In genomic region chr15:32659340-32659831, GRCh38 we compare ENCODE assay signal across 11 cellular contexts. TPM values are rescaled to one million over a fixed set of nuclear protein-coding genes. Genes with fewer than 3 reads are reported as not detected.
DNase-seq lines count a peak whose midpoint lies in the region; ATAC-seq, FAIRE-seq and TF ChIP-seq lines count a peak whose summit lies in the region.
"Had no signal": no experiment of that assay in that cellular context is flagged by ENCODE, and none has a peak within 500 bp of the region (broad histone marks: within the 10 kb centered on the region; RNA-seq: fewer than 3 reads in every experiment).

No MANE protein-coding gene starts in this region.

- H4K20me1 ChIP-seq in HepG2 (ENCODE audit: insufficient read depth, low read length), result no peaks in the 10 kb centered on the region

- H3K9ac ChIP-seq in HepG2 (ENCODE audit: insufficient read depth, low read depth, low read length), result no peak overlapping the region

- no TSS peak for BruUV-seq in HepG2 (replicated peaks; lab: Mats Ljungman, UMichigan)

- H3K27me3 ChIP-seq in body of pancreas (no peaks in the 10 kb centered on the region), HepG2 (ENCODE audit: control insufficient read depth in 1 of 2, insufficient read depth in 2 of 2, low read length in 2 of 2) (no peaks in the 10 kb centered on the region)

- no peaks in the 10 kb centered on the region for H3K79me2 ChIP-seq in HepG2 (ENCODE audit: insufficient read depth, low read length)

- TF ChIP-seq EP300 in HepG2 (IDR thresholded peaks at IDR 0.05; ENCODE audit: low read depth in 2 of 2, low read length in 2 of 2) (no peak), HepG2 (CRISPR knock-in tag; IDR thresholded peaks at IDR 0.05; ENCODE audit: borderline replicate concordance) (no peak)

- FAIRE-seq in HepG2 (lab: Jason Lieb, UNC), result no peak

- POLR2A ChIA-PET in HepG2 (lab: Yijun Ruan, JAX), result no interaction called here

- H3K4me3 ChIP-seq in body of pancreas (no peak overlapping the region), HepG2 (replicated peaks in 1 of 3; ENCODE audit: insufficient read depth in 1 of 3, low read depth in 2 of 3, low read length in 3 of 3) (no peak overlapping the region)

- H3K36me3 ChIP-seq in body of pancreas (replicated peaks in 1 of 2; ENCODE audit: insufficient read depth in 1 of 2, low read depth in 2 of 2) (no peaks in the 10 kb centered on the region), HepG2 (replicated peaks in 1 of 2; ENCODE audit: control insufficient read depth in 1 of 2, insufficient read depth in 2 of 2, low read length in 2 of 2) (no peaks in the 10 kb centered on the region)

- TF ChIP-seq RAD21 in HepG2 (CRISPR knock-in tag; IDR thresholded peaks at IDR 0.05), result no peak

- WGBS in body of pancreas, 2 donors, result 26 to 42% methylated on average over 5 of the region's 5 CpGs
- WGBS in HepG2 (ENCODE audit: low lambda C conversion rate), result 36% methylated on average over 4 of the region's 5 CpGs

- in situ Hi-C loops in HepG2 (cut with HindIII; ENCODE audit: extremely low pct_ligation_motif_present, low pct_unique_long_range_greater_than_20kb), result no loop called here

- CTCF ChIA-PET in HepG2 (lab: Yijun Ruan, JAX; ENCODE audit: low intra/inter-chr PET ratio, low total read pairs), result no interaction called here

- TF ChIP-seq CTCF in LNCAP (IDR thresholded peaks at IDR 0.05) (peak; percentile 38; the same call in 1 of the 2 replicates), body of pancreas (IDR thresholded peaks at IDR 0.05) (no peak), HepG2 (CRISPR knock-in tag; IDR thresholded peaks at IDR 0.05) (no peak)

- H3K4me1 ChIP-seq in body of pancreas (peaks cover 65% of the 10 kb centered on the region), HepG2 (ENCODE audit: insufficient read depth, low read length) (no peaks in the 10 kb centered on the region)

- TF ChIP-seq POLR2A in body of pancreas (IDR thresholded peaks at IDR 0.05) (no peak), HepG2 (IDR thresholded peaks at IDR 0.05; ENCODE audit: insufficient read depth in 1 of 2, low read depth in 2 of 2, low read length in 2 of 2) (no peak)

- DNase-seq in AG08396 (ENCODE audit: low spot score) (peak; percentile 79), body of pancreas (peak in 3 of 4 donors; percentile 25 to 50 (median 37)), HepG2 (ENCODE audit: low spot score) (peak; percentile 27), GDM1 (lab: John Stamatoyannopoulos, UW) (no peak), middle frontal gyrus (ENCODE audit: extremely low spot score, low spot score) (no peak), SIG-M5 (lab: John Stamatoyannopoulos, UW) (no peak)
- DNase-seq: DMS153, glutamatergic neuron had no signal

- ATAC-seq in body of pancreas, result no peak
- peak; percentile 59; the same call in 2 of the 3 replicates for ATAC-seq in HepG2
- ATAC-seq in GM18519 (IDR thresholded peaks at IDR 0.05; ENCODE audit: low FRiP score, unreplicated experiment), result no peak

- no peak overlapping the region for H3K4me2 ChIP-seq in HepG2 (ENCODE audit: low read depth, low read length)

- intact Hi-C loops in body of pancreas (cut with DNase I), result no loop called here
- intact Hi-C loops in HepG2 (cut with micrococcal nuclease; ENCODE audit: unreplicated experiment), result loop anchor here (5.0 kb wide), 1 partner anchor 113 kb away; no protein-coding TSS in a partner anchor

- H3K27ac ChIP-seq in body of pancreas (peak overlapping the region in 3 of 4 donors; percentile 69 to 86 (median 85)), HepG2 (ENCODE audit: extremely low read length, insufficient read depth, low read length) (no peak overlapping the region)

- H3K9me3 ChIP-seq in body of pancreas, result no peaks in the 10 kb centered on the region
- no peaks in the 10 kb centered on the region for H3K9me3 ChIP-seq in HepG2 (ENCODE audit: low read length)

- no peak overlapping the region for H2AFZ ChIP-seq in HepG2 (ENCODE audit: low read length)

TF ChIP-seq in HepG2, 621 proteins besides CTCF, POLR2A, EP300 and RAD21 (continues in another document):
- TF ChIP-seq AKAP8 (CRISPR knock-in tag; IDR thresholded peaks at IDR 0.05) (no peak), FOXA3 (CRISPR knock-in tag; IDR thresholded peaks at IDR 0.05) (0 out of 2 replicates have a peak, but pooled peaks have one; percentile 24)

RNA-seq across cellular contexts. Expression of gene SCG5, which starts 17.9 kb away (rescaled TPM):
- total RNA-seq in body of pancreas (10 to 100 TPM; 49.4 to 50.1 TPM), HepG2 (2016; rRNA removed; fragmentation: Illumina TruSeq; extraction: Trizol) (2.4 and 3.5 TPM in 2 replicates)
- total RNA-seq in HepG2 (2016; cell fraction: cytosol; rRNA removed; fragmentation: Illumina TruSeq; extraction: Trizol; ENCODE audit: low read depth), result 1.1 and 1.3 TPM in 2 replicates
- total RNA-seq in HepG2 (2016; cell fraction: insoluble cytoplasmic fraction; rRNA removed; fragmentation: Illumina TruSeq; extraction: Trizol), result 2.5 and 3.9 TPM in 2 replicates
- 2.3 TPM in 2 replicates for total RNA-seq in HepG2 (2016; cell fraction: membrane; rRNA removed; fragmentation: Illumina TruSeq; extraction: Trizol)
- 7.4 and 7.7 TPM in 2 replicates for total RNA-seq in HepG2 (2016; cell fraction: nucleus; rRNA removed; fragmentation: Illumina TruSeq; extraction: Trizol)
- polyA plus RNA-seq in HepG2 (2011; rRNA removed), result 2.3 and 2.6 TPM in 2 replicates
- polyA plus RNA-seq in HepG2 (2011; cell fraction: cytosol; rRNA removed), result 0.74 and 1.4 TPM in 2 replicates
- 3.5 and 5.1 TPM in 2 replicates for polyA plus RNA-seq in HepG2 (2011; cell fraction: nucleus; rRNA removed)
- 2.2 and 2.8 TPM in 2 replicates for polyA plus RNA-seq in HepG2 (2012)
- 0.34 and 1.3 TPM in 2 replicates for polyA plus RNA-seq in HepG2 (2016; cell fraction: cytosol; fragmentation: Illumina TruSeq; extraction: Trizol; ENCODE audit: low read depth)
- polyA plus RNA-seq in HepG2 (2016; cell fraction: insoluble cytoplasmic fraction; fragmentation: Illumina TruSeq; extraction: Trizol; ENCODE audit: low read depth), result 2.0 and 2.3 TPM in 2 replicates
- 1.8 and 2.0 TPM in 2 replicates for polyA plus RNA-seq in HepG2 (2016; cell fraction: membrane; fragmentation: Illumina TruSeq; extraction: Trizol; ENCODE audit: low read depth)
- 4.2 and 7.8 TPM in 2 replicates for polyA plus RNA-seq in HepG2 (2016; cell fraction: nucleus; fragmentation: Illumina TruSeq; extraction: Trizol; ENCODE audit: insufficient read depth, low read depth)
- 1.4 TPM in 2 replicates for polyA minus RNA-seq in HepG2 (2011; rRNA and poly(A)+ RNA removed; ENCODE audit: low replicate concordance)
- polyA minus RNA-seq in HepG2 (2011; cell fraction: cytosol; rRNA and poly(A)+ RNA removed), result not detected in 2 replicates
- 4.9 and 10.1 TPM in 2 replicates for polyA minus RNA-seq in HepG2 (2011; cell fraction: nucleus; rRNA and poly(A)+ RNA removed)

RNA-seq across cellular contexts. Expression of gene ARHGAP11A, which starts 44.1 kb away (rescaled TPM):
- total RNA-seq in body of pancreas, result 1 to 10 TPM in 1 of 2 donors, under 1 TPM in 1; 0.33 to 1.6 TPM
- total RNA-seq in HepG2 (2016; rRNA removed; fragmentation: Illumina TruSeq; extraction: Trizol), result 46.3 and 59.2 TPM in 2 replicates
- total RNA-seq in HepG2 (2016; cell fraction: cytosol; rRNA removed; fragmentation: Illumina TruSeq; extraction: Trizol; ENCODE audit: low read depth), result 4.3 and 4.7 TPM in 2 replicates
- total RNA-seq in HepG2 (2016; cell fraction: insoluble cytoplasmic fraction; rRNA removed; fragmentation: Illumina TruSeq; extraction: Trizol), result 46.2 and 55.5 TPM in 2 replicates
- total RNA-seq in HepG2 (2016; cell fraction: membrane; rRNA removed; fragmentation: Illumina TruSeq; extraction: Trizol), result 20.2 and 22.3 TPM in 2 replicates
- 28.1 and 31.3 TPM in 2 replicates for total RNA-seq in HepG2 (2016; cell fraction: nucleus; rRNA removed; fragmentation: Illumina TruSeq; extraction: Trizol)
- polyA plus RNA-seq in HepG2 (2011; rRNA removed), result 3.2 and 5.1 TPM in 2 replicates
- 2.2 and 2.4 TPM in 2 replicates for polyA plus RNA-seq in HepG2 (2011; cell fraction: cytosol; rRNA removed)
- polyA plus RNA-seq in HepG2 (2011; cell fraction: nucleus; rRNA removed), result 2.3 and 3.1 TPM in 2 replicates
- 6.3 and 19.0 TPM in 2 replicates for polyA plus RNA-seq in HepG2 (2012)
- 3.1 and 3.6 TPM in 2 replicates for polyA plus RNA-seq in HepG2 (2016; cell fraction: cytosol; fragmentation: Illumina TruSeq; extraction: Trizol; ENCODE audit: low read depth)
- polyA plus RNA-seq in HepG2 (2016; cell fraction: insoluble cytoplasmic fraction; fragmentation: Illumina TruSeq; extraction: Trizol; ENCODE audit: low read depth), result 40.3 and 47.6 TPM in 2 replicates
- polyA plus RNA-seq in HepG2 (2016; cell fraction: membrane; fragmentation: Illumina TruSeq; extraction: Trizol; ENCODE audit: low read depth), result 8.8 and 10.2 TPM in 2 replicates
- polyA plus RNA-seq in HepG2 (2016; cell fraction: nucleus; fragmentation: Illumina TruSeq; extraction: Trizol; ENCODE audit: insufficient read depth, low read depth), result 48.9 and 49.7 TPM in 2 replicates
- 1.8 and 15.9 TPM in 2 replicates for polyA minus RNA-seq in HepG2 (2011; rRNA and poly(A)+ RNA removed; ENCODE audit: low replicate concordance)
- polyA minus RNA-seq in HepG2 (2011; cell fraction: cytosol; rRNA and poly(A)+ RNA removed), result 4.7 and 6.0 TPM in 2 replicates
- polyA minus RNA-seq in HepG2 (2011; cell fraction: nucleus; rRNA and poly(A)+ RNA removed), result 12.3 and 16.1 TPM in 2 replicates

RNA-seq across cellular contexts. Expression of gene GREM1, which starts 58.4 kb away (rescaled TPM):
- 1 to 10 TPM in 1 of 2 donors, under 1 TPM in 1; under 0.01 to 6.5 TPM for total RNA-seq in body of pancreas
- 0.02 and 0.11 TPM in 2 replicates for total RNA-seq in HepG2 (2016; rRNA removed; fragmentation: Illumina TruSeq; extraction: Trizol)
- not detected in 2 replicates for total RNA-seq in HepG2 (2016; cell fraction: cytosol; rRNA removed; fragmentation: Illumina TruSeq; extraction: Trizol; ENCODE audit: low read depth)
- total RNA-seq in HepG2 (2016; cell fraction: insoluble cytoplasmic fraction; rRNA removed; fragmentation: Illumina TruSeq; extraction: Trizol), result 0.04 and 0.06 TPM in 2 replicates
- 0.03 and 0.06 TPM in 2 replicates for total RNA-seq in HepG2 (2016; cell fraction: membrane; rRNA removed; fragmentation: Illumina TruSeq; extraction: Trizol)
- not detected in 2 replicates for total RNA-seq in HepG2 (2016; cell fraction: nucleus; rRNA removed; fragmentation: Illumina TruSeq; extraction: Trizol)
- 0.08 and 0.13 TPM in 2 replicates for polyA plus RNA-seq in HepG2 (2011; rRNA removed)
- 0.01 and 0.04 TPM in 2 replicates for polyA plus RNA-seq in HepG2 (2011; cell fraction: cytosol; rRNA removed)
- 0.02 and 0.09 TPM in 2 replicates for polyA plus RNA-seq in HepG2 (2011; cell fraction: nucleus; rRNA removed)
- polyA plus RNA-seq in HepG2 (2012), result 0.01 and 0.08 TPM in 2 replicates
- not detected in 2 replicates for polyA plus RNA-seq in HepG2 (2016; cell fraction: cytosol; fragmentation: Illumina TruSeq; extraction: Trizol; ENCODE audit: low read depth)
- polyA plus RNA-seq in HepG2 (2016; cell fraction: insoluble cytoplasmic fraction; fragmentation: Illumina TruSeq; extraction: Trizol; ENCODE audit: low read depth), result 0.12 TPM in 1 of 2 replicates, not detected in the other
- 0.05 TPM in 1 of 2 replicates, not detected in the other for polyA plus RNA-seq in HepG2 (2016; cell fraction: membrane; fragmentation: Illumina TruSeq; extraction: Trizol; ENCODE audit: low read depth)
- not detected in 2 replicates for polyA plus RNA-seq in HepG2 (2016; cell fraction: nucleus; fragmentation: Illumina TruSeq; extraction: Trizol; ENCODE audit: insufficient read depth, low read depth)
- polyA minus RNA-seq in HepG2 (2011; rRNA and poly(A)+ RNA removed; ENCODE audit: low replicate concordance), result not detected in 2 replicates
- polyA minus RNA-seq in HepG2 (2011; cell fraction: cytosol; rRNA and poly(A)+ RNA removed), result not detected in 2 replicates
- polyA minus RNA-seq in HepG2 (2011; cell fraction: nucleus; rRNA and poly(A)+ RNA removed), result not detected in 2 replicates
- total RNA-seq: NCI-H460 had no signal

Comparison
In these comparisons a context has a peak if more than half of its experiments do, and no peak if none do; other contexts are left out.
1. DNase-seq: peak in AG08396 (single experiment), body of pancreas (3 of 4) and HepG2 (single experiment); none in GDM1 (single experiment), middle frontal gyrus (single experiment) and SIG-M5 (single experiment).
2. RNA of gene SCG5, which starts 17.9 kb away (total RNA-seq): 49.4 to 50.1 TPM in body of pancreas; 1.1 to 7.7 TPM in HepG2; every median in the first group is over 4 times any median in the second.